ENCODE assay signal across 1 cellular context in the genomic region with DNA sequence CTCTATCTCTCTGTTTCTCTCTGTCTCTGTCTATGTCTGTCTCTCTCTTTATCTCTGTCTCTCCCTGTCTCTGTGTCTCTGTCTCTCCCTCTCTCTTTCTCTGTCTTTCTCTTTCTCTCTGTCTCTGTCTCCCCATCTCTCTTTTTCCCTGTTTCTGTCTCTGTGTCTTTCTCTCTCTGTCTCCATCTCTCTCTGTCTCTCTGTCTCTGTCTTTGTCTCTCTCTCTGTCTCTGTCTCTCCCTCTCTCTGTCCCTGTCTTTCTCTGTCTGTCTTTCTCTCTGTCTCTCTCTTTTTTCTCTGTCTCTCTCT.
TF ChIP-seq lines count a peak whose summit lies in the region.

No MANE protein-coding gene starts in this region.

TF ChIP-seq in HepG2, 621 proteins besides CTCF, POLR2A, EP300 and RAD21:
- TF ChIP-seq FOXP1 (IDR thresholded peaks at IDR 0.05) = peak; percentile 3; the same call in 1 of the 2 replicates
- TF ChIP-seq FOXP1 (CRISPR knock-in tag; IDR thresholded peaks at IDR 0.05) = no peak
- TF ChIP-seq, protein P1, sequence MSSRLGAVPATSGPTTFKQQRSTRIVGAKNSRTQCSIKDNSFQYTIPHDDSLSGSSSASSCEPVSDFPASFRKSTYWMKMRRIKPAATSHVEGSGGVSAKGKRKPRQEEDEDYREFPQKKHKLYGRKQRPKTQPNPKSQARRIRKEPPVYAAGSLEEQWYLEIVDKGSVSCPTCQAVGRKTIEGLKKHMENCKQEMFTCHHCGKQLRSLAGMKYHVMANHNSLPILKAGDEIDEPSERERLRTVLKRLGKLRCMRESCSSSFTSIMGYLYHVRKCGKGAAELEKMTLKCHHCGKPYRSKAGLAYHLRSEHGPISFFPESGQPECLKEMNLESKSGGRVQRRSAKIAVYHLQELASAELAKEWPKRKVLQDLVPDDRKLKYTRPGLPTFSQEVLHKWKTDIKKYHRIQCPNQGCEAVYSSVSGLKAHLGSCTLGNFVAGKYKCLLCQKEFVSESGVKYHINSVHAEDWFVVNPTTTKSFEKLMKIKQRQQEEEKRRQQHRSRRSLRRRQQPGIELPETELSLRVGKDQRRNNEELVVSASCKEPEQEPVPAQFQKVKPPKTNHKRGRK (CRISPR knock-in tag; IDR thresholded peaks at IDR 0.05) = peak; percentile 86; the same call in 1 of the 2 replicates
- TF ChIP-seq ZNF205 (CRISPR knock-in tag; IDR thresholded peaks at IDR 0.05) = no peak
